ENCODE assay signal across 23 cellular contexts in the genomic region with DNA sequence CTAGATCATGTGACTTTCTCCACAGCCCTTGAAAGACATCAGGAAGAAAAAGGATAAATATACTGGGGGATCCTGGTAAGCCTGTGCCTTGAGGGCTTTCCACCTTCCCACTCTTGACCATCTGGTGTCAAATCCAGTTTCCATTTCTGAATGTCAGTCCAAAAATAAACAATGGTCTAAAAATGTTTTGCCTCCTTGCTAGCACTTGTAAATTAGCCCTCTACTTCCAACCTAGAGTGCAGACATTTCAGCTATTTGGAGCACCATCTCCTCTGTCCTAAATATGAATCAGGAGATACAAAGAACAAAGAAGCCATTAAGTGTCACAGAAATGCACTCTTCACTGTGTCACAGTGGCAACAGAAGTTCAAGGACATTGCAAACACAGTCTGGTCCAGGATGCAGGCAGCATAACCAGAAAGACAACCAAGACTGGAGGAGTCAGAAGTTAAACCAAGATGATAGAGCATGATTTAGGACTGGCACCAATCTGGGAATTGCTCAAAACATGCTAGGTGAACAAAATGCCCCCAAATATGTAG.
DNase-seq lines count a peak whose midpoint lies in the region; ATAC-seq, FAIRE-seq and TF ChIP-seq lines count a peak whose summit lies in the region.
"Had no signal": no experiment of that assay in that cellular context is flagged by ENCODE, and none has a peak within 500 bp of the region (broad histone marks: within the 10 kb centered on the region; RNA-seq: fewer than 3 reads in every experiment).

No MANE protein-coding gene starts in this region.

- peaks cover 6% of the 10 kb centered on the region for H3K36me3 Mint-ChIP-seq in nephron (ENCODE audit: low read depth)
- no peaks in the 10 kb centered on the region for H3K36me3 Mint-ChIP-seq in natural killer cell treated with Interleukin-12 subunit alpha and Interleukin-12 subunit beta and Interleukin-15 and Interleukin-18, amount 100 ng/mL, for 72 hours
- H3K36me3 Mint-ChIP-seq: CD4-positive, CD25-positive, alpha-beta regulatory T cell; CD8-positive, alpha-beta T cell had no signal

- no TSS peak for BruUV-seq in Panc1 (replicated peaks; lab: Mats Ljungman, UMichigan)

- peak overlapping the region in 2 of 3 experiments; percentile 11 to 35 for H3K27ac Mint-ChIP-seq in nephron
- no peak overlapping the region for H3K27ac Mint-ChIP-seq in natural killer cell treated with Interleukin-12 subunit alpha and Interleukin-12 subunit beta and Interleukin-15 and Interleukin-18, amount 100 ng/mL, for 72 hours
- H3K27ac Mint-ChIP-seq: B cell; CD4-positive, CD25-positive, alpha-beta regulatory T cell; CD8-positive, alpha-beta T cell; HFFc6 had no signal

- H3K4me1 Mint-ChIP-seq in nephron, result peaks cover 36% of the 10 kb centered on the region
- H3K4me1 Mint-ChIP-seq in natural killer cell treated with Interleukin-12 subunit alpha and Interleukin-12 subunit beta and Interleukin-15 and Interleukin-18, amount 100 ng/mL, for 72 hours (ENCODE audit: low read depth in 2 of 2), result no peaks in the 10 kb centered on the region
- H3K4me1 Mint-ChIP-seq: B cell; CD4-positive, CD25-positive, alpha-beta regulatory T cell had no signal

- in situ Hi-C loops in Panc1 (cut with HindIII; ENCODE audit: low pct_unique_long_range_greater_than_20kb, low sequenced_read_pairs), result no loop called here

- CTCF ChIA-PET in Panc1 (lab: Charles Lee), result no interaction called here

- POLR2A ChIA-PET in Panc1 (lab: Charles Lee), result no interaction called here

- intact Hi-C loops in Panc1 (cut with micrococcal nuclease; ENCODE audit: unreplicated experiment), result no loop called here

- no peaks in the 10 kb centered on the region for H3K9me3 ChIP-seq in Panc1 (ENCODE audit: control insufficient read depth, insufficient read depth, low read depth, low read length)
- H3K9me3 ChIP-seq: BLaER1, Caco-2, HAP-1 had no signal

- peaks cover 4% of the 10 kb centered on the region for H3K27me3 Mint-ChIP-seq in nephron (ENCODE audit: low read depth)
- H3K27me3 Mint-ChIP-seq in natural killer cell treated with Interleukin-12 subunit alpha and Interleukin-12 subunit beta and Interleukin-15 and Interleukin-18, amount 100 ng/mL, for 72 hours, result peaks cover 0 to 6% of the 10 kb centered on the region in 2 donors
- H3K27me3 Mint-ChIP-seq: CD4-positive, CD25-positive, alpha-beta regulatory T cell had no signal

- H3K27me3 ChIP-seq in Panc1 (ENCODE audit: control insufficient read depth, insufficient read depth, low read length), result no peaks in the 10 kb centered on the region
- H3K27me3 ChIP-seq: BLaER1 had no signal

- H3K4me3 ChIP-seq in Panc1 (ENCODE audit: low read depth in 2 of 2, low read length in 2 of 2), result no peak overlapping the region
- H3K4me3 ChIP-seq: BLaER1, HAP-1 had no signal

- no peak for ATAC-seq in Panc1
- ATAC-seq in natural killer cell treated with Interleukin-12 subunit alpha and Interleukin-12 subunit beta and Interleukin-15 and Interleukin-18, amount 100 ng/mL, for 72 hours, result no peak
- ATAC-seq: CD8-positive, alpha-beta T cell had no signal

- TF ChIP-seq CTCF in Panc1 (IDR thresholded peaks at IDR 0.05) (no peak), nephron (IDR thresholded peaks at IDR 0.05; ENCODE audit: unreplicated experiment in 3 of 3) (no peak)

- DNase-seq in NCI-H69 (lab: John Stamatoyannopoulos, UW) (peak; percentile 37), Panc1 (ENCODE audit: low read depth, low spot score) (no peak), cerebellum (ENCODE audit: low spot score) (peak; percentile 20), AG08396 (ENCODE audit: low spot score) (no peak), hippocampal formation (lab: John Stamatoyannopoulos, UW) (no peak), urothelium cell line (ENCODE audit: low spot score) (no peak)
- DNase-seq in natural killer cell treated with Interleukin-12 subunit alpha and Interleukin-12 subunit beta and Interleukin-15 and Interleukin-18, amount 100 ng/mL, for 72 hours (ENCODE audit: low spot score), result no peak
- DNase-seq: Caco-2; CD4-positive, CD25-positive, alpha-beta regulatory T cell; CD8-positive, alpha-beta T cell; DMS153; EL; GF-D8; GOT3; HFFc6 had no signal

- no peak for FAIRE-seq in urothelium cell line (lab: Jason Lieb, UNC)
- FAIRE-seq: GM12891, GM18507, H54 had no signal

- H3K4me1 ChIP-seq in Panc1 (ENCODE audit: control insufficient read depth, insufficient read depth, low read length), result no peaks in the 10 kb centered on the region
- H3K4me1 ChIP-seq: BLaER1, Caco-2, HAP-1 had no signal

- peak overlapping the region in 1 of 3 experiments; percentile 25 for H3K4me3 Mint-ChIP-seq in nephron
- no peak overlapping the region for H3K4me3 Mint-ChIP-seq in natural killer cell treated with Interleukin-12 subunit alpha and Interleukin-12 subunit beta and Interleukin-15 and Interleukin-18, amount 100 ng/mL, for 72 hours
- H3K4me3 Mint-ChIP-seq: B cell; CD4-positive, CD25-positive, alpha-beta regulatory T cell; CD8-positive, alpha-beta T cell; HFFc6 had no signal

- H3K36me3 ChIP-seq in Panc1 (ENCODE audit: control insufficient read depth, insufficient read depth, low read length), result no peaks in the 10 kb centered on the region
- H3K36me3 ChIP-seq: BLaER1, HAP-1 had no signal

- peaks cover 35% of the 10 kb centered on the region for H3K9me3 Mint-ChIP-seq in nephron
- H3K9me3 Mint-ChIP-seq in natural killer cell treated with Interleukin-12 subunit alpha and Interleukin-12 subunit beta and Interleukin-15 and Interleukin-18, amount 100 ng/mL, for 72 hours, result peaks cover 17% of the 10 kb centered on the region

- H3K27ac ChIP-seq in Panc1 (ENCODE audit: low read length), result peak overlapping the region; percentile 36; the same call in 1 of the 2 replicates
- H3K27ac ChIP-seq: BLaER1, C4-2B had no signal

Comparison
In these comparisons a context has a peak if more than half of its experiments do, and no peak if none do; other contexts are left out.
1. DNase-seq: peak in NCI-H69 (single experiment) and cerebellum (single experiment); none in Panc1 (single experiment), natural killer cell treated with Interleukin-12 subunit alpha and Interleukin-12 subunit beta and Interleukin-15 and Interleukin-18, amount 100 ng/mL, for 72 hours (single experiment), AG08396 (single experiment), hippocampal formation (0 of 2) and urothelium cell line (single experiment).
2. H3K27ac Mint-ChIP-seq: peak in nephron (2 of 3); none in natural killer cell treated with Interleukin-12 subunit alpha and Interleukin-12 subunit beta and Interleukin-15 and Interleukin-18, amount 100 ng/mL, for 72 hours (0 of 2).